In the genomic region with DNA sequence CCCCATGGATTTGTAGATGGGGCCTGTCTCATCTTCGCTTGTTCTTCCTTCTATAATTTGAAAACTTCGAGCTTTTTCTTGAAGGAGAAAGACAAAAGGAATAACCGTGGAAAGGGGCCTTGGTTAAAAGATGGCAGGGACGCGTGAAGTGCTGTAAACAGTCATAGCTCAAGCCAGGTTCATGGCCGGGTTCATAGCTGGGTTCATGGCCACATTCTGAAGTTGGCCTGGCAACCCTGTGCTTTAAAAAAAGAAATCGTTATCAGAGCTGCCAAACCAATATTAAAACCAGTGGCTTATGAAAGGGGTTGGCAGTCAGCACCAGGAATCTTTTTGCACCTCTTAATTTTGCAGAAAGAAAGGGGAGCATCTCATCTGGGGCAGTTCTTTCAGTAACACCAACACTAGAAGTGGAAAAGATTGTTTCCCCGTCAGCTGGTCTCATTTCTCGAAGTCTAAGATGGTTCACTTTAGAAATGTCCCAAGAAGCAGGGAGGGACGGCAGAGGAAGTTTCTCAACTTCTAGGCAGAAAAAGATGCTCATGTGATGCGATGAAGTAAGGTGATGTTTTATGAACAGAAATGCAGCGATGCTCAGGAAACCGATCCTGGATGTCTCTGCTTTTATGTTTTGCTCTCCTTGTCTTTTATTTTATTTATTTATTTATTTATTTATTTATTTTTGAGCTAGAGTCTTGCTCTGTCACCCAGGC, we compare ENCODE assay signal across 29 cellular contexts.
"Had no signal": no experiment of that assay in that cellular context is flagged by ENCODE, and none has a peak within 500 bp of the region (broad histone marks: within the 10 kb centered on the region; RNA-seq: fewer than 3 reads in every experiment).

No MANE protein-coding gene starts in this region.

- H3K27me3 ChIP-seq: body of pancreas, breast epithelium had no signal

- H3K4me2 ChIP-seq: PC-9 had no signal

- DNase-seq: activated CD4-positive, alpha-beta T cell treated with anti-CD3 and anti-CD28 coated beads for 1 hour; activated CD4-positive, alpha-beta T cell treated with anti-CD3 and anti-CD28 coated beads, Interleukin-2, amount 10 ng/mL, durations not matched to agents 24 days and 14 days; activated CD4-positive, alpha-beta T cell treated with anti-CD3 and anti-CD28 coated beads, Interleukin-2, amount 50 U/mL, for 4 hours; activated CD4-positive, CD25-positive, alpha-beta regulatory T cell; activated CD8-positive, alpha-beta T cell treated with anti-CD3 and anti-CD28 coated beads for 36 hours; activated gamma-delta T cell; activated naive CD4-positive, alpha-beta T cell treated with Interleukin-2 at 50 U/mL for 16 hours; activated naive CD8-positive, alpha-beta T cell treated with anti-CD3 and anti-CD28 coated beads, Interleukin-2, amount 10 ng/mL, durations not matched to agents 7 days and 5 days; activated T-cell treated with anti-CD3 and anti-CD28 coated beads, Interleukin-2, amount 50 U/mL, for 1 hour; activated T-cell treated with anti-CD3 and anti-CD28 coated beads, Interleukin-2, amount 50 U/mL, for 72 hours; body of pancreas; NCI-H1092; NCI-H1436 treated with DMSO at 0.1 percent for 48 hours; NCI-H1694 treated with DMSO at 0.1 percent for 48 hours; NCI-H2029; NCI-H345; NCI-H524 treated with DMSO at 0.1 percent for 48 hours; PC-9; SIG-M5; T-cell; T-helper 2 cell; T-helper 9 cell; WERI-Rb-1 had no signal

- ATAC-seq: activated CD8-positive, alpha-beta T cell treated with anti-CD3 and anti-CD28 coated beads for 36 hours; activated T-cell treated with anti-CD3 and anti-CD28 coated beads, Interleukin-2, amount 50 U/mL, for 72 hours; body of pancreas; Right ventricle myocardium inferior; SK-N-SH treated with all-trans-retinoic acid at 6 μM for 48 hours; T-cell had no signal

- H3K4me1 Mint-ChIP-seq: activated CD4-positive, alpha-beta T cell treated with anti-CD3 and anti-CD28 coated beads, Interleukin-2, amount 10 ng/mL, durations not matched to agents 24 days and 14 days; activated naive CD4-positive, alpha-beta T cell treated with anti-CD3 and anti-CD28 coated beads, Interleukin-2, amount 50 U/mL, for 24 hours; activated naive CD8-positive, alpha-beta T cell treated with anti-CD3 and anti-CD28 coated beads, Interleukin-2, amount 10 ng/mL, durations not matched to agents 7 days and 5 days; T-cell had no signal

- H3K4me3 ChIP-seq: body of pancreas, breast epithelium, PC-9 had no signal

- H3K27me3 Mint-ChIP-seq: activated CD4-positive, alpha-beta T cell treated with anti-CD3 and anti-CD28 coated beads, Interleukin-2, amount 10 ng/mL, durations not matched to agents 24 days and 14 days; activated CD8-positive, alpha-beta T cell treated with anti-CD3 and anti-CD28 coated beads for 36 hours; activated naive CD4-positive, alpha-beta T cell treated with anti-CD3 and anti-CD28 coated beads, Interleukin-2, amount 50 U/mL, for 24 hours; activated naive CD8-positive, alpha-beta T cell treated with anti-CD3 and anti-CD28 coated beads, Interleukin-2, amount 10 ng/mL, durations not matched to agents 7 days and 5 days; T-cell had no signal

- H3K9me3 Mint-ChIP-seq: activated CD4-positive, alpha-beta T cell treated with anti-CD3 and anti-CD28 coated beads, Interleukin-2, amount 10 ng/mL, durations not matched to agents 24 days and 14 days; activated CD8-positive, alpha-beta T cell treated with anti-CD3 and anti-CD28 coated beads for 36 hours; activated naive CD4-positive, alpha-beta T cell treated with anti-CD3 and anti-CD28 coated beads, Interleukin-2, amount 50 U/mL, for 24 hours; activated naive CD8-positive, alpha-beta T cell treated with anti-CD3 and anti-CD28 coated beads, Interleukin-2, amount 10 ng/mL, durations not matched to agents 7 days and 5 days had no signal

- H3K27ac ChIP-seq: body of pancreas, breast epithelium, PC-9, RWPE1, WERI-Rb-1 had no signal

- H3K4me1 ChIP-seq: body of pancreas, breast epithelium had no signal

- H3K4me3 Mint-ChIP-seq: activated CD4-positive, alpha-beta T cell treated with anti-CD3 and anti-CD28 coated beads, Interleukin-2, amount 10 ng/mL, durations not matched to agents 24 days and 14 days; activated CD8-positive, alpha-beta T cell treated with anti-CD3 and anti-CD28 coated beads for 36 hours; activated naive CD4-positive, alpha-beta T cell treated with anti-CD3 and anti-CD28 coated beads, Interleukin-2, amount 50 U/mL, for 24 hours; activated naive CD8-positive, alpha-beta T cell treated with anti-CD3 and anti-CD28 coated beads, Interleukin-2, amount 10 ng/mL, durations not matched to agents 7 days and 5 days; activated T-cell treated with anti-CD3 and anti-CD28 coated beads, Interleukin-2, amount 50 U/mL, for 72 hours; T-cell had no signal

- H3K36me3 Mint-ChIP-seq: activated naive CD8-positive, alpha-beta T cell treated with anti-CD3 and anti-CD28 coated beads, Interleukin-2, amount 10 ng/mL, durations not matched to agents 7 days and 5 days; T-cell had no signal

- H2AFZ ChIP-seq: PC-9 had no signal

- H3K9me3 ChIP-seq: body of pancreas, breast epithelium had no signal

- H3K36me3 ChIP-seq: breast epithelium, WERI-Rb-1 had no signal

- H3K27ac Mint-ChIP-seq: activated CD4-positive, alpha-beta T cell treated with anti-CD3 and anti-CD28 coated beads, Interleukin-2, amount 10 ng/mL, durations not matched to agents 24 days and 14 days; activated CD8-positive, alpha-beta T cell treated with anti-CD3 and anti-CD28 coated beads for 36 hours; activated naive CD4-positive, alpha-beta T cell treated with anti-CD3 and anti-CD28 coated beads, Interleukin-2, amount 50 U/mL, for 24 hours; activated naive CD8-positive, alpha-beta T cell treated with anti-CD3 and anti-CD28 coated beads, Interleukin-2, amount 10 ng/mL, durations not matched to agents 7 days and 5 days; activated T-cell treated with anti-CD3 and anti-CD28 coated beads, Interleukin-2, amount 50 U/mL, for 72 hours; activated T-helper 2 cell treated with anti-CD3 and anti-CD28 coated beads, Interferon-gamma antibody, Interleukin-2, Interleukin-4, amounts not matched to agents 10 μg/mL and 5 μg/mL and 100 μg/mL, durations not matched to agents 14 hours and 24 hours and 36 hours; T-cell had no signal
